9 cellular contexts compared by ENCODE assay signal in genomic region chr5:170896779-170897178, GRCh38. TPM values are rescaled to one million over a fixed set of nuclear protein-coding genes. Genes with fewer than 3 reads are reported as not detected.
DNase-seq lines count a peak whose midpoint lies in the region; ATAC-seq, FAIRE-seq and TF ChIP-seq lines count a peak whose summit lies in the region.
"Had no signal": no experiment of that assay in that cellular context is flagged by ENCODE, and none has a peak within 500 bp of the region (broad histone marks: within the 10 kb centered on the region; RNA-seq: fewer than 3 reads in every experiment).

No MANE protein-coding gene starts in this region.

- 72 to 82% (median 78%) methylated on average over 9 of the region's 9 CpGs for WGBS in adrenal gland, 4 donors

- H3K9me3 ChIP-seq in adrenal gland (replicated peaks in 1 of 3) (no peaks in the 10 kb centered on the region), T-helper 17 cell (ENCODE audit: control insufficient read depth, low read length, poor library complexity, severe bottlenecking) (no peaks in the 10 kb centered on the region)
- no peaks in the 10 kb centered on the region for H3K9me3 ChIP-seq in CD4-positive, alpha-beta T cell (ENCODE audit: control insufficient read depth, low read length)

- H3K4me3 Mint-ChIP-seq in CD4-positive, alpha-beta T cell = no peak overlapping the region
- no peak overlapping the region for H3K4me3 Mint-ChIP-seq in T-helper 17 cell

- TF ChIP-seq POLR2A in H54 (IDR thresholded peaks at IDR 0.05; ENCODE audit: low read depth, low read length) (no peak), adrenal gland (IDR thresholded peaks at IDR 0.05) (no peak)

- H3K27me3 ChIP-seq in adrenal gland = no peaks in the 10 kb centered on the region
- H3K27me3 ChIP-seq in CD4-positive, alpha-beta T cell (ENCODE audit: control insufficient read depth, insufficient read depth, low read length) = no peaks in the 10 kb centered on the region

- POLR2A ChIA-PET in CD4-positive, alpha-beta T cell (lab: Charles Lee) = no interaction called here

- H3K4me3 ChIP-seq in AG09309 (ENCODE audit: control insufficient read depth, low read depth, low read length) = no peak overlapping the region
- H3K4me3 ChIP-seq in adrenal gland = no peak overlapping the region

- H3K27ac ChIP-seq in adrenal gland = no peak overlapping the region
- H3K27ac ChIP-seq in CD4-positive, alpha-beta T cell (ENCODE audit: low read depth, low read length) = no peak overlapping the region

- CTCF ChIA-PET in CD4-positive, alpha-beta T cell (lab: Charles Lee) = no interaction called here

- no peaks in the 10 kb centered on the region for H3K4me1 Mint-ChIP-seq in CD4-positive, alpha-beta T cell (ENCODE audit: low read depth)
- H3K4me1 Mint-ChIP-seq in T-helper 17 cell = no peaks in the 10 kb centered on the region

- H3K9me3 Mint-ChIP-seq in CD4-positive, alpha-beta T cell = peaks cover 19% of the 10 kb centered on the region

- no peak for FAIRE-seq in H54 (lab: Jason Lieb, UNC)

- TF ChIP-seq CTCF in AG09309 (IDR thresholded peaks at IDR 0.05; ENCODE audit: control insufficient read depth, insufficient read depth, low read depth, low read length, missing control alignments) (peak; percentile 46), adrenal gland (IDR thresholded peaks at IDR 0.05) (peak; percentile 15 to 49 (median 28))
- TF ChIP-seq CTCF in CD4-positive, alpha-beta T cell (IDR thresholded peaks at IDR 0.05) = no peak

- H3K27me3 Mint-ChIP-seq in CD4-positive, alpha-beta T cell = no peaks in the 10 kb centered on the region
- H3K27me3 Mint-ChIP-seq in T-helper 17 cell = no peaks in the 10 kb centered on the region

- H3K36me3 ChIP-seq in adrenal gland (replicated peaks in 1 of 2) = no peaks in the 10 kb centered on the region

- no peaks in the 10 kb centered on the region for H3K4me1 ChIP-seq in adrenal gland (replicated peaks in 1 of 2)

- ATAC-seq in GM19035 (IDR thresholded peaks at IDR 0.05; ENCODE audit: unreplicated experiment) (no peak), T-helper 17 cell (no peak)
- ATAC-seq in CD4-positive, alpha-beta T cell (ENCODE audit: poor library complexity) = no peak

- intact Hi-C loops in adrenal gland (cut with DNase I) = no loop called here
- intact Hi-C loops in CD4-positive, alpha-beta T cell (cut with DNase I, micrococcal nuclease) = no loop called here

- no peaks in the 10 kb centered on the region for H3K36me3 Mint-ChIP-seq in CD4-positive, alpha-beta T cell (ENCODE audit: low read depth)
- no peaks in the 10 kb centered on the region for H3K36me3 Mint-ChIP-seq in T-helper 17 cell (ENCODE audit: low read depth)

- DNase-seq in AG09309 (ENCODE audit: low read depth) (no peak), H54 (ENCODE audit: insufficient read length, low spot score) (peak; percentile 11), adrenal gland (peak in 4 of 7 donors; percentile 18 to 52 (median 28)), iPS-NIHi11 (ENCODE audit: low spot score) (peak; percentile 51), T-helper 2 cell (no peak), T-helper 17 cell (no peak)
- DNase-seq in CD4-positive, alpha-beta T cell = no peak
- DNase-seq: DMS 273 treated with DMSO at 0.1 percent for 48 hours had no signal

- H3K27ac Mint-ChIP-seq in CD4-positive, alpha-beta T cell = no peak overlapping the region
- H3K27ac Mint-ChIP-seq in T-helper 17 cell = no peak overlapping the region

RNA-seq across cellular contexts. Expression of gene RANBP17, which starts 35.0 kb away (rescaled TPM):
- 100 to 1,000 TPM in 1 of 8 donors, 10 to 100 TPM in 6, 1 to 10 TPM in 1; 9.8 to 119 (median 25.8) TPM for total RNA-seq in adrenal gland
- polyA plus RNA-seq in adrenal gland = 10 to 100 TPM in 2 of 3 donors, 1 to 10 TPM in 1; 5.5 to 16.9 (median 14.7) TPM
- total RNA-seq in CD4-positive, alpha-beta T cell = not detected
- not detected for total RNA-seq in T-helper 17 cell

Comparison
In these comparisons a context has a peak if more than half of its experiments do, and no peak if none do; other contexts are left out.
1. DNase-seq: peak in H54 (single experiment), adrenal gland (4 of 7) and iPS-NIHi11 (single experiment); none in AG09309 (single experiment), CD4-positive, alpha-beta T cell (0 of 10), T-helper 2 cell (0 of 5) and T-helper 17 cell (0 of 3).
2. RNA of gene RANBP17, which starts 35.0 kb away (total RNA-seq): 9.8 to 119 TPM in adrenal gland; not detected in T-helper 17 cell and not detected in CD4-positive, alpha-beta T cell; every median in the first group is over 4 times any median in the second.